ENCODE assay signal across 2 cellular contexts in genomic region chr2:11556101-11556806, GRCh38.
TF ChIP-seq lines count a peak whose summit lies in the region.

No MANE protein-coding gene starts in this region.

TF ChIP-seq in GM23338, 12 proteins besides CTCF, POLR2A, EP300 and RAD21:
- TF ChIP-seq JUNB (IDR thresholded peaks at IDR 0.05; ENCODE audit: unreplicated experiment) (no peak), ZNF331 (CRISPR knock-in tag; IDR thresholded peaks at IDR 0.05; ENCODE audit: low read depth) (no peak)
- TF ChIP-seq, protein P1, sequence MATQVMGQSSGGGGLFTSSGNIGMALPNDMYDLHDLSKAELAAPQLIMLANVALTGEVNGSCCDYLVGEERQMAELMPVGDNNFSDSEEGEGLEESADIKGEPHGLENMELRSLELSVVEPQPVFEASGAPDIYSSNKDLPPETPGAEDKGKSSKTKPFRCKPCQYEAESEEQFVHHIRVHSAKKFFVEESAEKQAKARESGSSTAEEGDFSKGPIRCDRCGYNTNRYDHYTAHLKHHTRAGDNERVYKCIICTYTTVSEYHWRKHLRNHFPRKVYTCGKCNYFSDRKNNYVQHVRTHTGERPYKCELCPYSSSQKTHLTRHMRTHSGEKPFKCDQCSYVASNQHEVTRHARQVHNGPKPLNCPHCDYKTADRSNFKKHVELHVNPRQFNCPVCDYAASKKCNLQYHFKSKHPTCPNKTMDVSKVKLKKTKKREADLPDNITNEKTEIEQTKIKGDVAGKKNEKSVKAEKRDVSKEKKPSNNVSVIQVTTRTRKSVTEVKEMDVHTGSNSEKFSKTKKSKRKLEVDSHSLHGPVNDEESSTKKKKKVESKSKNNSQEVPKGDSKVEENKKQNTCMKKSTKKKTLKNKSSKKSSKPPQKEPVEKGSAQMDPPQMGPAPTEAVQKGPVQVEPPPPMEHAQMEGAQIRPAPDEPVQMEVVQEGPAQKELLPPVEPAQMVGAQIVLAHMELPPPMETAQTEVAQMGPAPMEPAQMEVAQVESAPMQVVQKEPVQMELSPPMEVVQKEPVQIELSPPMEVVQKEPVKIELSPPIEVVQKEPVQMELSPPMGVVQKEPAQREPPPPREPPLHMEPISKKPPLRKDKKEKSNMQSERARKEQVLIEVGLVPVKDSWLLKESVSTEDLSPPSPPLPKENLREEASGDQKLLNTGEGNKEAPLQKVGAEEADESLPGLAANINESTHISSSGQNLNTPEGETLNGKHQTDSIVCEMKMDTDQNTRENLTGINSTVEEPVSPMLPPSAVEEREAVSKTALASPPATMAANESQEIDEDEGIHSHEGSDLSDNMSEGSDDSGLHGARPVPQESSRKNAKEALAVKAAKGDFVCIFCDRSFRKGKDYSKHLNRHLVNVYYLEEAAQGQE (IDR thresholded peaks at IDR 0.05; ENCODE audit: unreplicated experiment): no peak

TF ChIP-seq in IMR-90, 13 proteins besides CTCF, POLR2A, EP300 and RAD21:
- no peak for TF ChIP-seq RFX5 (IDR thresholded peaks at IDR 0.05; ENCODE audit: low read depth, low read length)
- TF ChIP-seq CEBPB (IDR thresholded peaks at IDR 0.05; ENCODE audit: low read depth, low read length): 0 out of 2 replicates have a peak, but pooled peaks have one; percentile 28
